In the genomic region with DNA sequence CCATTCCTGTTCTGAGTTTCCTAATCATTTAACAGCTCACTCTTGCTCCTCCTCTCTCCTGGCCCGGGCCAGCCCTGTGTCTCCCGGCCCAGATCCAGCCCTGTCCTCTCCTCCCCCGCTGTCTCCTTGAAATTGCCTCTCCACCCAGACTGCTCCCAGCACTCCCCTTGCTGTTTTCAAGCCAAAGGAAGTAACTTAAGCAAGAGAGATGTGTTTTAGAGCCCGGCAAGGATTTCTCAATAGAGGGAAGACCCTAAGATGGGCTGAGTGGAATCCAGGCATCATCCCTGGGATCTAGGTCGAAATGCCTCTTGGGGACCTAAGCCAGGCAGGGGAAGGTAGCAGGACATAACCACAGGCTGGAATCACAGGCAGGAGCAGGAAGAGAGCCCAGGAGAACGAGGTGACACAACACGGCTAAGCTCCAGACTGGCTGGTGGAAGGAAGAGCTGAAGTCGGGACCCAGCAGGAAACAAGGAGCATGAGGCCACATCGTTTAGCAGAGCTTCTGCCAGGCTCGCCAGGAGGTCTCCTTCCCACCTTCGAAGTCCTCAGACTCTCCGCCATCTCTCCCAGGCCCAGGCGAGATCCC, we compare ENCODE assay signal across 10 cellular contexts. TPM values are rescaled to one million over a fixed set of nuclear protein-coding genes. Genes with fewer than 3 reads are reported as not detected.
A peak's percentile ranks its signal among the peaks of the same experiment; 100 is the strongest.
DNase-seq lines count a peak whose midpoint lies in the region; ATAC-seq and TF ChIP-seq lines count a peak whose summit lies in the region.
"Had no signal": no experiment of that assay in that cellular context is flagged by ENCODE, and none has a peak within 500 bp of the region (broad histone marks: within the 10 kb centered on the region; RNA-seq: fewer than 3 reads in every experiment).

No MANE protein-coding gene starts in this region.

- H3K36me3 ChIP-seq in breast epithelium (no peaks in the 10 kb centered on the region), H7 (replicated peaks; ENCODE audit: control insufficient read depth, insufficient read depth, low read length) (peaks cover 36% of the 10 kb centered on the region)

- no peak for TF ChIP-seq CTCF in C4-2B (conservative IDR thresholded peaks at IDR 0.05)
- TF ChIP-seq CTCF in breast epithelium (IDR thresholded peaks at IDR 0.05), result no peak

- ATAC-seq in right cardiac atrium, result peak; percentile 91

- H3K4me3 ChIP-seq in breast epithelium (peak overlapping the region in 1 of 3 donors; percentile 42), right cardiac atrium (ENCODE audit: low read length) (no peak overlapping the region), H7 (ENCODE audit: insufficient read depth, low read depth, low read length) (no peak overlapping the region)

- intact Hi-C loops in breast epithelium (cut with DNase I; ENCODE audit: low total_unique reads), result no loop called here
- intact Hi-C loops in right cardiac atrium (cut with DNase I), result no loop called here

- H3K9me3 ChIP-seq in breast epithelium (no peaks in the 10 kb centered on the region), right cardiac atrium (ENCODE audit: control insufficient read depth, low read length) (no peaks in the 10 kb centered on the region)

- peaks cover 18 to 19% of the 10 kb centered on the region in 2 donors for H3K4me1 ChIP-seq in breast epithelium
- H3K4me1 ChIP-seq in right cardiac atrium (ENCODE audit: control insufficient read depth, insufficient read depth, low read length), result peaks cover 38% of the 10 kb centered on the region

- TF ChIP-seq POLR2A in breast epithelium (IDR thresholded peaks at IDR 0.05), result no peak

- H3K27me3 ChIP-seq in breast epithelium (no peaks in the 10 kb centered on the region), right cardiac atrium (ENCODE audit: control insufficient read depth, insufficient read depth) (no peaks in the 10 kb centered on the region), H7 (ENCODE audit: control insufficient read depth, insufficient read depth, low read length) (no peaks in the 10 kb centered on the region)

- peak in 1 of 2 donors; percentile 71 for DNase-seq in breast epithelium (ENCODE audit: low spot score in 2 of 2)
- DNase-seq in right cardiac atrium, result peak; percentile 86 to 94 (median 91)
- peak; percentile 19 for DNase-seq in renal cortical epithelial cell (ENCODE audit: low read depth)
- DNase-seq in GDM1 (lab: John Stamatoyannopoulos, UW), result no peak
- DNase-seq in H7, result no peak
- no peak for DNase-seq in superior temporal gyrus (ENCODE audit: extremely low spot score)
- no peak for DNase-seq in kidney tubule cell (ENCODE audit: low spot score)
- DNase-seq: CD4-positive, alpha-beta memory T cell; NCI-H1417 had no signal

- 38% methylated on average over 13 of the region's 13 CpGs for WGBS in right cardiac atrium

- peak overlapping the region; percentile 2; the same call in 1 of the 2 replicates for H3K27ac ChIP-seq in C4-2B
- H3K27ac ChIP-seq in breast epithelium, result peak overlapping the region; percentile 88 to 96
- peak overlapping the region; percentile 95 for H3K27ac ChIP-seq in right cardiac atrium (ENCODE audit: low read length)

RNA-seq across cellular contexts. Expression of gene LRP1-AS, which starts 2.0 kb away (rescaled TPM):
- not detected for total RNA-seq in breast epithelium
- not detected for total RNA-seq in right cardiac atrium
- polyA plus RNA-seq in right cardiac atrium, result not detected
- not detected in 2 replicates for total RNA-seq in renal cortical epithelial cell
- total RNA-seq in H7 (2014; rRNA removed; shearing (Covaris generic)), result not detected in 2 replicates
- total RNA-seq: CD4-positive, alpha-beta memory T cell had no signal
- polyA plus RNA-seq: CD4-positive, alpha-beta memory T cell had no signal

RNA-seq across cellular contexts. Expression of gene LRP1, which starts 21.1 kb away (rescaled TPM):
- 100 to 1,000 TPM; 102 to 894 (median 240) TPM for total RNA-seq in breast epithelium
- 100 to 1,000 TPM in 3 of 4 donors, 10 to 100 TPM in 1; 79.7 to 181 (median 154) TPM for total RNA-seq in right cardiac atrium
- polyA plus RNA-seq in right cardiac atrium, result 55.0 TPM
- total RNA-seq in renal cortical epithelial cell, result 11.3 and 157 TPM in 2 replicates
- total RNA-seq in H7 (2014; rRNA removed; shearing (Covaris generic)), result 17.3 and 23.9 TPM in 2 replicates

RNA-seq across cellular contexts. Expression of gene STAT6, which starts 38.2 kb away (rescaled TPM):
- 100 to 1,000 TPM; 139 to 147 (median 146) TPM for total RNA-seq in breast epithelium
- 10 to 100 TPM; 77.8 to 89.6 (median 83.6) TPM for total RNA-seq in right cardiac atrium
- 57.6 TPM for polyA plus RNA-seq in right cardiac atrium
- total RNA-seq in renal cortical epithelial cell, result 105 and 131 TPM in 2 replicates
- total RNA-seq in H7 (2014; rRNA removed; shearing (Covaris generic)), result 43.5 and 51.5 TPM in 2 replicates

Comparison
In these comparisons a context has a peak if more than half of its experiments do, and no peak if none do; other contexts are left out.
1. H3K27ac ChIP-seq: peak in every context shown above with its lines; median percentile 95 in right cardiac atrium; 92 in breast epithelium; 2 in C4-2B.
2. DNase-seq: peak in right cardiac atrium (3 of 3) and renal cortical epithelial cell (single experiment); none in GDM1 (single experiment), H7 (single experiment), superior temporal gyrus (single experiment) and kidney tubule cell (single experiment).